ENCODE assay signal across 9 cellular contexts in genomic region chr5:37170856-37171255, GRCh38.
"Had no signal": no experiment of that assay in that cellular context is flagged by ENCODE, and none has a peak within 500 bp of the region (broad histone marks: within the 10 kb centered on the region; RNA-seq: fewer than 3 reads in every experiment).

No MANE protein-coding gene starts in this region.

- H3K9me3 ChIP-seq: HAP-1 had no signal

- ATAC-seq: HCT116 had no signal

- H3K9ac ChIP-seq: GM23248, KMS-11 had no signal

- H3K27ac ChIP-seq: GM23248, KMS-11 had no signal

- H3K4me2 ChIP-seq: KMS-11 had no signal

- H3K4me3 ChIP-seq: GM23248, HAP-1 had no signal

- FAIRE-seq: HTR-8/SVneo had no signal

- H3K4me1 ChIP-seq: HAP-1 had no signal

- DNase-seq: GM23248, GOT3, H7, HFFc6, KBM-7 had no signal

- H2AFZ ChIP-seq: GM23248 had no signal
